In the genomic region with DNA sequence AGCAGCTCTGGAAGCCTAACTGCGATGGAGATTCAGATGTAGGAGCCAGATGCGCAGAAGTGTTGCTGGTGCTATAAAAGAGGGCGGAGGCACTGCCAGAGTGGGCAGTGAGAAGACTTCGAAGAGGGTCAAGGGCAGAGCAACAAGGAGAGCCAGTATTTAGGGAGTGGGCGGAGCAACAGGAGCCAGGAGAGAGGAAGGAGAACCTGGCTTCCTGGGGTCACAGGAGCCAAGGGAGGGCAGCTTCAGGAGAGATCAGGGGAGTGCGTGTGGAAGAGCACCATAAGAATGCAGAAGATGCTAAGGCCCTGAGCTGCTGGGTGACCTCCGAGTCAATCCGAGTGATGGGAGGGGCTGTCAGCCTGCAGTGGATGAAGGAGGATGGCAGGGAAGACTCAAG, we compare ENCODE assay signal across 25 cellular contexts. TPM values are rescaled to one million over a fixed set of nuclear protein-coding genes. Genes with fewer than 3 reads are reported as not detected.
DNase-seq lines count a peak whose midpoint lies in the region; ATAC-seq, FAIRE-seq and TF ChIP-seq lines count a peak whose summit lies in the region.
"Had no signal": no experiment of that assay in that cellular context is flagged by ENCODE, and none has a peak within 500 bp of the region (broad histone marks: within the 10 kb centered on the region; RNA-seq: fewer than 3 reads in every experiment).

No MANE protein-coding gene starts in this region.

- H3K27me3 Mint-ChIP-seq in endothelial cell (ENCODE audit: unreplicated experiment), result peaks cover 19% of the 10 kb centered on the region
- peaks cover 53% of the 10 kb centered on the region for H3K27me3 Mint-ChIP-seq in progenitor cell of endocrine pancreas

- intact Hi-C loops in HepG2 (cut with micrococcal nuclease; ENCODE audit: unreplicated experiment), result no loop called here
- intact Hi-C loops in right lobe of liver (cut with DNase I), result loop anchor here (10.0 kb wide), 2 partner anchors 131 to 251 kb away; no protein-coding TSS in a partner anchor
- intact Hi-C loops in aorta (cut with DNase I), result no loop called here

- H3K9me3 ChIP-seq in HepG2 (ENCODE audit: low read length) (no peaks in the 10 kb centered on the region), right lobe of liver (no peaks in the 10 kb centered on the region), muscle layer of colon (ENCODE audit: low read length) (no peaks in the 10 kb centered on the region), aorta (ENCODE audit: control insufficient read depth, low read length) (no peaks in the 10 kb centered on the region)
- H3K9me3 ChIP-seq: BE2C had no signal

- H3K4me3 Mint-ChIP-seq in endothelial cell (ENCODE audit: unreplicated experiment), result peak overlapping the region; percentile 49
- no peak overlapping the region for H3K4me3 Mint-ChIP-seq in progenitor cell of endocrine pancreas (ENCODE audit: low read depth)
- H3K4me3 Mint-ChIP-seq: CD8-positive, alpha-beta T cell had no signal

- TF ChIP-seq EP300 in HepG2 (IDR thresholded peaks at IDR 0.05; ENCODE audit: low read depth in 2 of 2, low read length in 2 of 2) (no peak), HepG2 (CRISPR knock-in tag; IDR thresholded peaks at IDR 0.05; ENCODE audit: borderline replicate concordance) (no peak)

- H3K4me1 Mint-ChIP-seq in endothelial cell (ENCODE audit: unreplicated experiment) (peaks cover 31% of the 10 kb centered on the region), progenitor cell of endocrine pancreas (ENCODE audit: low read depth) (peaks cover 7% of the 10 kb centered on the region)

- peak overlapping the region; percentile 88 for H3K4me2 ChIP-seq in HepG2 (ENCODE audit: low read depth, low read length)

- 91% methylated on average over 8 of the region's 8 CpGs for WGBS in HepG2 (ENCODE audit: low lambda C conversion rate)
- 83% methylated on average over 8 of the region's 8 CpGs for WGBS in right lobe of liver (ENCODE audit: insufficient coverage, low coverage, low lambda C conversion rate, missing lambda C conversion rate)
- WGBS in aorta, 2 donors, result 89 to 90% methylated on average over 8 of the region's 8 CpGs

- TF ChIP-seq POLR2A in HepG2 (IDR thresholded peaks at IDR 0.05; ENCODE audit: insufficient read depth in 1 of 2, low read depth in 2 of 2, low read length in 2 of 2) (no peak), right lobe of liver (IDR thresholded peaks at IDR 0.05) (no peak)

- H3K9ac ChIP-seq in HepG2 (ENCODE audit: insufficient read depth, low read depth, low read length), result 0 out of 2 replicates have a peak overlapping the region, but pooled peaks have one; percentile 7
- H3K9ac ChIP-seq in muscle layer of colon (ENCODE audit: low read length), result no peak overlapping the region
- H3K9ac ChIP-seq: GM23248 had no signal

- H3K79me2 ChIP-seq in HepG2 (ENCODE audit: insufficient read depth, low read length), result peaks cover 14% of the 10 kb centered on the region

- no peaks in the 10 kb centered on the region for H4K20me1 ChIP-seq in HepG2 (ENCODE audit: insufficient read depth, low read length)

- no TSS peak for BruUV-seq in HepG2 (replicated peaks; lab: Mats Ljungman, UMichigan)

- no peak for TF ChIP-seq RAD21 in HepG2 (CRISPR knock-in tag; IDR thresholded peaks at IDR 0.05)

- H2AFZ ChIP-seq in HepG2 (ENCODE audit: low read length), result no peak overlapping the region
- H2AFZ ChIP-seq: GM23248 had no signal

- H3K9me3 Mint-ChIP-seq in endothelial cell (ENCODE audit: unreplicated experiment) (no peaks in the 10 kb centered on the region), progenitor cell of endocrine pancreas (ENCODE audit: low read depth) (no peaks in the 10 kb centered on the region)
- H3K9me3 Mint-ChIP-seq: CD8-positive, alpha-beta T cell; IgD-negative memory B cell had no signal

- CTCF ChIA-PET in HepG2 (lab: Yijun Ruan, JAX; ENCODE audit: low intra/inter-chr PET ratio, low total read pairs), result no interaction called here

- no peak overlapping the region for H3K27ac ChIP-seq in HepG2 (ENCODE audit: extremely low read length, insufficient read depth, low read length)
- no peak overlapping the region for H3K27ac ChIP-seq in right lobe of liver
- peak overlapping the region; percentile 41 for H3K27ac ChIP-seq in muscle layer of colon (ENCODE audit: low read depth, low read length)
- H3K27ac ChIP-seq in aorta (ENCODE audit: low read depth in 1 of 2, low read length in 2 of 2), result no peak overlapping the region
- H3K27ac ChIP-seq: GM23248, SK-N-MC had no signal

- DNase-seq in HepG2 (ENCODE audit: low spot score), result no peak
- DNase-seq in right lobe of liver, result no peak
- no peak for DNase-seq in endothelial cell (ENCODE audit: low spot score)
- DNase-seq in aorta, result peak; percentile 27 to 48
- DNase-seq in kidney glomerular epithelial cell (lab: John Stamatoyannopoulos, UW), result no peak
- no peak for DNase-seq in progenitor cell of endocrine pancreas (ENCODE audit: low spot score, unreplicated experiment)
- DNase-seq: BE2C; Calu3; CD8-positive, alpha-beta T cell; GF-D8; GM23248; Karpas-422; MM.1S; NCI-H1092; NCI-H1436 treated with DMSO at 0.1 percent for 48 hours; NCI-H2029; NCI-H345; NCI-H524 treated with DMSO at 0.1 percent for 48 hours had no signal

- ATAC-seq in HepG2 (no peak), right lobe of liver (no peak), aorta (ENCODE audit: low FRiP score) (no peak), GM21825 (IDR thresholded peaks at IDR 0.05; ENCODE audit: unreplicated experiment) (no peak)
- ATAC-seq: CD8-positive, alpha-beta T cell; GM12878; HCT116 had no signal

- H3K4me1 ChIP-seq in HepG2 (ENCODE audit: insufficient read depth, low read length) (peaks cover 56% of the 10 kb centered on the region), right lobe of liver (peaks cover 0 to 8% (median 0%) of the 10 kb centered on the region in 4 donors), muscle layer of colon (ENCODE audit: insufficient read depth, low read length) (peaks cover 61% of the 10 kb centered on the region), aorta (ENCODE audit: control insufficient read depth in 1 of 2, insufficient read depth in 2 of 2, low read length in 2 of 2) (no peaks in the 10 kb centered on the region)

- H3K27me3 ChIP-seq in HepG2 (ENCODE audit: control insufficient read depth in 1 of 2, insufficient read depth in 2 of 2, low read length in 2 of 2) (no peaks in the 10 kb centered on the region; a peak in 1 of 5 replicates), right lobe of liver (peaks cover 0 to 6% of the 10 kb centered on the region in 2 donors), muscle layer of colon (ENCODE audit: control insufficient read depth in 1 of 2, insufficient read depth in 2 of 2, low read length in 2 of 2) (no peaks in the 10 kb centered on the region), aorta (ENCODE audit: control insufficient read depth in 1 of 2, insufficient read depth in 2 of 2, low read length in 1 of 2) (no peaks in the 10 kb centered on the region)

- no peak for FAIRE-seq in HepG2 (lab: Jason Lieb, UNC)
- FAIRE-seq: GM12878, GM19239 had no signal

- TF ChIP-seq CTCF in HepG2 (CRISPR knock-in tag; IDR thresholded peaks at IDR 0.05), result no peak
- no peak for TF ChIP-seq CTCF in right lobe of liver (IDR thresholded peaks at IDR 0.05)
- no peak for TF ChIP-seq CTCF in endothelial cell (IDR thresholded peaks at IDR 0.05; ENCODE audit: unreplicated experiment)
- TF ChIP-seq CTCF in progenitor cell of endocrine pancreas (IDR thresholded peaks at IDR 0.05; ENCODE audit: unreplicated experiment), result no peak

- POLR2A ChIA-PET in HepG2 (lab: Yijun Ruan, JAX), result interaction anchor here (1.7 to 9.4 kb wide), 7 partner anchors 9 to 142 kb away, joined by 3 to 177 read pairs (median 43); a partner anchor contains a TSS

- H3K36me3 Mint-ChIP-seq in endothelial cell (ENCODE audit: low read depth, unreplicated experiment) (peaks cover 8% of the 10 kb centered on the region), progenitor cell of endocrine pancreas (ENCODE audit: insufficient read depth) (peaks cover 15% of the 10 kb centered on the region)
- H3K36me3 Mint-ChIP-seq: CD8-positive, alpha-beta T cell; IgD-negative memory B cell had no signal

- H3K36me3 ChIP-seq in HepG2 (replicated peaks in 1 of 2; ENCODE audit: control insufficient read depth in 1 of 2, insufficient read depth in 2 of 2, low read length in 2 of 2), result peaks cover 0 to 7% of the 10 kb centered on the region in 2 experiments; a peak in 1 of 5 replicates
- H3K36me3 ChIP-seq in right lobe of liver, result no peaks in the 10 kb centered on the region
- H3K36me3 ChIP-seq in muscle layer of colon (ENCODE audit: insufficient read depth, low read length), result peaks cover 23% of the 10 kb centered on the region
- no peaks in the 10 kb centered on the region for H3K36me3 ChIP-seq in aorta (ENCODE audit: control insufficient read depth in 1 of 2, insufficient read depth in 2 of 2, low read length in 1 of 2)
- H3K36me3 ChIP-seq: BE2C had no signal

- H3K27ac Mint-ChIP-seq in endothelial cell (ENCODE audit: unreplicated experiment), result no peak overlapping the region
- H3K27ac Mint-ChIP-seq in progenitor cell of endocrine pancreas, result no peak overlapping the region
- H3K27ac Mint-ChIP-seq: CD8-positive, alpha-beta T cell had no signal

- in situ Hi-C loops in HepG2 (cut with HindIII; ENCODE audit: extremely low pct_ligation_motif_present, low pct_unique_long_range_greater_than_20kb), result loop anchor here (5.0 kb wide), 1 partner anchor 133 kb away; no protein-coding TSS in a partner anchor

- H3K4me3 ChIP-seq in HepG2 (replicated peaks in 1 of 3; ENCODE audit: insufficient read depth in 1 of 3, low read depth in 2 of 3, low read length in 3 of 3) (peak overlapping the region in 1 of 3 experiments; percentile 90; a peak in 2 of 6 replicates), right lobe of liver (no peak overlapping the region), muscle layer of colon (ENCODE audit: low read depth in 1 of 2, low read length in 2 of 2) (no peak overlapping the region), aorta (ENCODE audit: low read length in 2 of 2) (no peak overlapping the region)
- H3K4me3 ChIP-seq: GM12878, GM23248, SK-N-MC had no signal

RNA-seq across cellular contexts. Expression of a gene that starts 14.4 kb away (rescaled TPM):
- total RNA-seq in HepG2 (2016; rRNA removed; fragmentation: Illumina TruSeq; extraction: Trizol) (181 and 283 TPM in 2 replicates), right lobe of liver (10 to 100 TPM; 13.0 to 23.0 (median 15.2) TPM), endothelial cell (ENCODE audit: unreplicated experiment) (39.3 TPM), aorta (10 to 100 TPM; 21.6 to 22.8 TPM), progenitor cell of endocrine pancreas (34.6 and 38.9 TPM in 2 replicates)
- 33.9 and 36.7 TPM in 2 replicates for total RNA-seq in HepG2 (2016; cell fraction: cytosol; rRNA removed; fragmentation: Illumina TruSeq; extraction: Trizol; ENCODE audit: low read depth)
- total RNA-seq in HepG2 (2016; cell fraction: insoluble cytoplasmic fraction; rRNA removed; fragmentation: Illumina TruSeq; extraction: Trizol), result 189 and 325 TPM in 2 replicates
- total RNA-seq in HepG2 (2016; cell fraction: membrane; rRNA removed; fragmentation: Illumina TruSeq; extraction: Trizol), result 47.2 and 48.2 TPM in 2 replicates
- 63.9 and 73.7 TPM in 2 replicates for total RNA-seq in HepG2 (2016; cell fraction: nucleus; rRNA removed; fragmentation: Illumina TruSeq; extraction: Trizol)
- polyA plus RNA-seq in HepG2 (2011; rRNA removed) (61.6 and 63.2 TPM in 2 replicates), aorta (10 to 100 TPM; 22.5 to 39.9 TPM)
- polyA plus RNA-seq in HepG2 (2011; cell fraction: cytosol; rRNA removed), result 68.3 and 71.0 TPM in 2 replicates
- 11.6 and 14.2 TPM in 2 replicates for polyA plus RNA-seq in HepG2 (2011; cell fraction: nucleus; rRNA removed)
- 78.3 and 78.8 TPM in 2 replicates for polyA plus RNA-seq in HepG2 (2012)
- 26.6 and 30.8 TPM in 2 replicates for polyA plus RNA-seq in HepG2 (2016; cell fraction: cytosol; fragmentation: Illumina TruSeq; extraction: Trizol; ENCODE audit: low read depth)
- 249 and 259 TPM in 2 replicates for polyA plus RNA-seq in HepG2 (2016; cell fraction: insoluble cytoplasmic fraction; fragmentation: Illumina TruSeq; extraction: Trizol; ENCODE audit: low read depth)
- 32.0 and 32.5 TPM in 2 replicates for polyA plus RNA-seq in HepG2 (2016; cell fraction: membrane; fragmentation: Illumina TruSeq; extraction: Trizol; ENCODE audit: low read depth)
- polyA plus RNA-seq in HepG2 (2016; cell fraction: nucleus; fragmentation: Illumina TruSeq; extraction: Trizol; ENCODE audit: insufficient read depth, low read depth), result 75.9 and 84.0 TPM in 2 replicates
- 47.3 and 53.2 TPM in 2 replicates for polyA minus RNA-seq in HepG2 (2011; rRNA and poly(A)+ RNA removed; ENCODE audit: low replicate concordance)
- 28.0 and 33.9 TPM in 2 replicates for polyA minus RNA-seq in HepG2 (2011; cell fraction: cytosol; rRNA and poly(A)+ RNA removed)
- polyA minus RNA-seq in HepG2 (2011; cell fraction: nucleus; rRNA and poly(A)+ RNA removed), result 17.3 and 18.9 TPM in 2 replicates

Comparison
In these comparisons a context has a peak if more than half of its experiments do, and no peak if none do; other contexts are left out.
1. intact Hi-C loops: an anchor here in right lobe of liver (10.0 kb wide); none called in HepG2 and aorta.
2. DNase-seq: peak in aorta (2 of 2); none in HepG2 (single experiment), right lobe of liver (0 of 3), endothelial cell (single experiment), kidney glomerular epithelial cell (single experiment) and progenitor cell of endocrine pancreas (single experiment).